Comparison of ENCODE assay signal across 1 cellular context in the genomic region with DNA sequence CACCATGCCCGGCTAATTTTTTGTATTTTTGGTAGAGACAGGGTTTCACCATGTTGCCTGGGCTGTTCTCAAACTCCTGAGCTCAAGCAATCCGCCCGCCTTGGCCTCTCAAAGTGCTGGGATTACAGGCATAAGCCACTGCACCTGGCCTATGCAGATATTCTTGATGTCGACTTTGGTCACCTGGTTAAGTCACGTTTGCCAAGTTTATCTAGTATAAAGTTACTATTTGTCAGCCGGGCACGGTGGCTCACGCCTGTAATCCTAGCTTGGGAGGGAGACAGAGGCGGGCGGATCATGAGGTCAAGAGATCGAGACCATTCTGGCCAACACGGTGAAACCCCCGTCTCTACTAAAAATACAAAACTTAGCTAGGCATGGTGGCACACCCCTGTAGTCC.
A peak's percentile ranks its signal among the peaks of the same experiment; 100 is the strongest.
TF ChIP-seq lines count a peak whose summit lies in the region.

No MANE protein-coding gene starts in this region.

TF ChIP-seq in HepG2, 621 proteins besides CTCF, POLR2A, EP300 and RAD21:
- TF ChIP-seq ZNF460 (CRISPR knock-in tag; IDR thresholded peaks at IDR 0.05; ENCODE audit: borderline replicate concordance) = peak; percentile 13; the same call in 1 of the 2 replicates
- TF ChIP-seq SIX1 (CRISPR knock-in tag; IDR thresholded peaks at IDR 0.05; ENCODE audit: borderline replicate concordance) = 0 out of 2 replicates have a peak, but pooled peaks have one; percentile 55
- TF ChIP-seq BHLHE40 (IDR thresholded peaks at IDR 0.05; ENCODE audit: low read length) = peak; percentile 23; the same call in 1 of the 2 replicates
